8 cellular contexts compared by ENCODE assay signal in genomic region chr5:181207214-181207959, GRCh38. TPM values are rescaled to one million over a fixed set of nuclear protein-coding genes. Genes with fewer than 3 reads are reported as not detected.
DNase-seq lines count a peak whose midpoint lies in the region; ATAC-seq and TF ChIP-seq lines count a peak whose summit lies in the region.

No MANE protein-coding gene starts in this region.

- H3K27ac Mint-ChIP-seq in T-helper 17 cell: peak overlapping the region; percentile 99

- TF ChIP-seq POLR2A in lower leg skin (IDR thresholded peaks at IDR 0.05): no peak

- H3K9me3 ChIP-seq in T-helper 17 cell (ENCODE audit: control insufficient read depth, low read length, poor library complexity, severe bottlenecking): no peaks in the 10 kb centered on the region

- 1% methylated on average over 36 of the region's 36 CpGs for WGBS in lower leg skin, 2 donors

- ATAC-seq in HG02798 (IDR thresholded peaks at IDR 0.05; ENCODE audit: poor library complexity, unreplicated experiment) (peak; percentile 49), T-helper 17 cell (peak; percentile 73)

- TF ChIP-seq CTCF in lower leg skin (IDR thresholded peaks at IDR 0.05): no peak

- peak overlapping the region; percentile 22 for H3K4me3 ChIP-seq in lower leg skin (ENCODE audit: low read depth, poor library complexity, severe bottlenecking)

- peaks cover 28% of the 10 kb centered on the region for H3K4me1 Mint-ChIP-seq in T-helper 17 cell

- peak; percentile 62 for DNase-seq in COLO829 (ENCODE audit: low spot score)
- peak in 2 of 3 donors; percentile 40 to 49 for DNase-seq in T-helper 17 cell
- peak; percentile 57 for DNase-seq in cerebellum (ENCODE audit: low spot score)
- DNase-seq in lower leg skin (ENCODE audit: low spot score in 2 of 2): peak; percentile 75 to 95
- peak in 2 of 3 donors; percentile 62 to 85 for DNase-seq in stimulated activated CD4-positive, alpha-beta T cell treated with anti-CD3 and anti-CD28 coated beads, TNF-alpha, amount 100 ng/mL, for 1 hour (ENCODE audit: low read depth in 3 of 3, low spot score in 1 of 3)
- no peak for DNase-seq in cortex of kidney (lab: John Stamatoyannopoulos, UW)
- no peak for DNase-seq in NCI-H748 treated with DMSO at 0.1 percent for 48 hours (lab: John Stamatoyannopoulos, UW)

- peaks cover 15% of the 10 kb centered on the region for H3K27me3 Mint-ChIP-seq in T-helper 17 cell

- intact Hi-C loops in lower leg skin (cut with DNase I; ENCODE audit: low total_unique reads): no loop called here

- peaks cover 7% of the 10 kb centered on the region for H3K36me3 Mint-ChIP-seq in T-helper 17 cell (ENCODE audit: low read depth)

- peak overlapping the region; percentile 98 for H3K4me3 Mint-ChIP-seq in T-helper 17 cell

RNA-seq across cellular contexts. Expression of gene TRIM7, which starts 2.4 kb away (rescaled TPM):
- total RNA-seq in T-helper 17 cell (1 to 10 TPM; 2.2 to 3.5 TPM), cerebellum (3.0 TPM), lower leg skin (100 to 1,000 TPM in 2 of 4 donors, 10 to 100 TPM in 2; 77.2 to 144 (median 89.8) TPM)

RNA-seq across cellular contexts. Expression of gene TRIM41, which starts 15.7 kb away (rescaled TPM):
- 10 to 100 TPM; 23.4 to 29.6 TPM for total RNA-seq in T-helper 17 cell
- 13.5 TPM for total RNA-seq in cerebellum
- total RNA-seq in lower leg skin: 10 to 100 TPM; 14.7 to 19.8 (median 18.0) TPM

RNA-seq across cellular contexts. Expression of gene RACK1, which starts 36.3 kb away (rescaled TPM):
- total RNA-seq in T-helper 17 cell (1,000 to 10,000 TPM; 2,138 to 2,163 TPM), cerebellum (2,116 TPM), lower leg skin (1,000 to 10,000 TPM; 3,064 to 4,085 (median 3,503) TPM)

RNA-seq across cellular contexts. Expression of gene TRIM52, which starts 53.6 kb away (rescaled TPM):
- total RNA-seq in T-helper 17 cell: 10 to 100 TPM; 32.2 to 34.6 TPM
- total RNA-seq in cerebellum: 19.9 TPM
- total RNA-seq in lower leg skin: 10 to 100 TPM in 2 of 4 donors, 1 to 10 TPM in 2; 5.2 to 13.2 (median 9.3) TPM

Comparison
In these comparisons a context has a peak if more than half of its experiments do, and no peak if none do; other contexts are left out.
1. DNase-seq: peak in COLO829 (single experiment), T-helper 17 cell (2 of 3), cerebellum (single experiment), lower leg skin (2 of 2) and stimulated activated CD4-positive, alpha-beta T cell treated with anti-CD3 and anti-CD28 coated beads, TNF-alpha, amount 100 ng/mL, for 1 hour (2 of 3); none in cortex of kidney (single experiment) and NCI-H748 treated with DMSO at 0.1 percent for 48 hours (single experiment).
2. RNA of gene TRIM7, which starts 2.4 kb away (total RNA-seq): 77.2 to 144 TPM in lower leg skin; 2.2 to 3.5 TPM in T-helper 17 cell and 3.0 TPM in cerebellum (single experiment); every median in the first group is over 10 times any median in the second.